Comparison of ENCODE assay signal across 24 cellular contexts in the genomic region with DNA sequence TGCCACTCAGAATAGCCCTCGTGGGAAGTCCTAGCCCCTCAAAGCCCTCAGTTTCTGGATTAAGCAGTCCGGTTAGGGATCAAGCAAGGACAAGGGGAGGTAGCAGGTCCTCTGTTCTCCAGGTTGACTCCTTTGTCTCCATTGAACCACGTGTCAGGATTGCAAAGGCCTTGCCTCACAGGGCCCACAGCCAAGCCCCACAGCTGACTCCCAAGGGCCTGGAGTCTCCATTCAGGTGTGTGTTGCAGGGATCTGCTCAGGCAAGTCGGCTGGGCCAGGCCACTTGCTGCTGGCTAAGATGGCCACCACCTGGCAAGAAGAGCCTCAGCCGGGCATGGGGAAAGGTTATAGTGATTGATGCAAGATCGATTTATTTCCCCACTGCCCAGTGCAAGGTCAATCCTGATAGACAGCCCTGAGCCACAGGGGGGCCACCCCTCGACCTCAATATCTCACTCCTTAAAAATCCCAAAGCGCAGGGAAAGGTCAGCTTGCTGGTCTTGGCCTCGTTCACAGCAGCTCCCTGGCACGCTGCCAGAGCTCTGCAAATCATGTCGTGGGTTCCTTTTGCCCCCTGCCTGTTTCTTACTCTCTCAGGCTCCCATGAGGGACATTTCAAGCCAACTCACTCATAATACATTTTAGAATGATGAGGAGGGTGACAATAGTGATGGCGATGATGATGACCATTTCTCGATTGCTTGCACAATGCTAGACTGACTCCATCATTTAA.
"Had no signal": no experiment of that assay in that cellular context is flagged by ENCODE, and none has a peak within 500 bp of the region (broad histone marks: within the 10 kb centered on the region; RNA-seq: fewer than 3 reads in every experiment).

No MANE protein-coding gene starts in this region.

- H3K27ac Mint-ChIP-seq: activated CD8-positive, alpha-beta T cell treated with anti-CD3 and anti-CD28 coated beads, Interleukin-2, amount 10 ng/mL, durations not matched to agents 7 days and 5 days; activated naive CD4-positive, alpha-beta T cell treated with anti-CD3 and anti-CD28 coated beads, Interleukin-2, amount 50 U/mL, for 24 hours; T-helper 17 cell had no signal

- H3K9me3 ChIP-seq: Peyer's patch had no signal

- H3K4me3 Mint-ChIP-seq: activated CD8-positive, alpha-beta T cell treated with anti-CD3 and anti-CD28 coated beads, Interleukin-2, amount 10 ng/mL, durations not matched to agents 7 days and 5 days; activated naive CD4-positive, alpha-beta T cell treated with anti-CD3 and anti-CD28 coated beads, Interleukin-2, amount 50 U/mL, for 24 hours; central memory CD8-positive, alpha-beta T cell; T-helper 17 cell had no signal

- H3K4me3 ChIP-seq: Peyer's patch had no signal

- H3K4me1 ChIP-seq: Peyer's patch had no signal

- H3K27me3 ChIP-seq: Peyer's patch had no signal

- H3K4me1 Mint-ChIP-seq: central memory CD8-positive, alpha-beta T cell had no signal

- H3K27ac ChIP-seq: Peyer's patch, RWPE1, VCaP had no signal

- ATAC-seq: activated CD8-positive, alpha-beta T cell treated with anti-CD3 and anti-CD28 coated beads, Interleukin-2, amount 10 ng/mL, durations not matched to agents 7 days and 5 days; T-helper 17 cell had no signal

- DNase-seq: activated CD4-positive, alpha-beta T cell treated with anti-CD3 and anti-CD28 coated beads for 48 hours; activated CD4-positive, alpha-beta T cell treated with anti-CD3 and anti-CD28 coated beads, Interleukin-2, amount 50 U/mL, for 4 hours; activated CD8-positive, alpha-beta memory T cell treated with anti-CD3 and anti-CD28 coated beads, Interleukin-2, amount 50 U/mL, for 48 hours; activated CD8-positive, alpha-beta T cell treated with anti-CD3 and anti-CD28 coated beads, Interleukin-2, amount 10 ng/mL, durations not matched to agents 7 days and 5 days; activated naive CD4-positive, alpha-beta T cell; activated T-cell treated with anti-CD3 and anti-CD28 coated beads, Interleukin-2, amount 50 U/mL, for 1 hour; aorta; Kasumi-1; KBM-7; NCI-H1048; NCI-H146; NCI-H187 treated with DMSO at 0.1 percent for 48 hours; NCI-H2081 treated with DMSO at 0.1 percent for 48 hours; NCI-H226; NCI-H526; NCI-H82; Peyer's patch; SHP77; T-helper 17 cell; T1000 had no signal

- H3K36me3 Mint-ChIP-seq: activated naive CD4-positive, alpha-beta T cell treated with anti-CD3 and anti-CD28 coated beads, Interleukin-2, amount 50 U/mL, for 24 hours had no signal

- H3K36me3 ChIP-seq: Peyer's patch had no signal

- H3K9me3 Mint-ChIP-seq: activated naive CD4-positive, alpha-beta T cell treated with anti-CD3 and anti-CD28 coated beads, Interleukin-2, amount 50 U/mL, for 24 hours; central memory CD8-positive, alpha-beta T cell had no signal
